Comparison of ENCODE assay signal across 15 cellular contexts in the genomic region with DNA sequence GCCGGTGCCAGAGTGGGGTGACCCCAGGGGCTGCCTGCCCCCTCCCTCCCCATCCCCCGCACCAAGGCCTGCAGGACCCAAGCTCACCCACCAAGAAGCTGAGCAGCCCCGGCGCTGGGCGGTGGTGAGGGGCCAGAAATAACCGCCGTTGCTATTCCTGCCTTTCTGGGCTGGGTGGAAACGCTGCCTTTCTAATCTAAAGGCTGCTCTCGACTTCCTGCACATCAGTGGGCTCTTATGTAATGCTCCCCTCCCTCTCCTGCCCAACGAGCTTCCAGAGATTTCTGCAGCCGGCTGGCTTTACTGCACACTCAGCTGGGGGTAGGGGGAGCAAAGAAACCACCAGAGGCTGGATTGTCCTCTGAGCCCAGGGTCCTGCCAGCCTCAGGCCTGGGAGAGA. TPM values are rescaled to one million over a fixed set of nuclear protein-coding genes. Genes with fewer than 3 reads are reported as not detected.
DNase-seq lines count a peak whose midpoint lies in the region; ATAC-seq and TF ChIP-seq lines count a peak whose summit lies in the region.
"Had no signal": no experiment of that assay in that cellular context is flagged by ENCODE, and none has a peak within 500 bp of the region (broad histone marks: within the 10 kb centered on the region; RNA-seq: fewer than 3 reads in every experiment).

No MANE protein-coding gene starts in this region.

- H3F3A ChIP-seq in neural progenitor cell (ENCODE audit: low read depth) = peaks cover 8% of the 10 kb centered on the region

- H3K36me3 ChIP-seq in HEK293 (ENCODE audit: control insufficient read depth in 2 of 2, insufficient read depth in 1 of 2, low read length in 2 of 2) (no peaks in the 10 kb centered on the region), neural progenitor cell (no peaks in the 10 kb centered on the region)
- H3K36me3 ChIP-seq: neutrophil, tibial nerve had no signal

- no peak overlapping the region for H3K4me2 ChIP-seq in neural progenitor cell

- no peaks in the 10 kb centered on the region for H3K27me3 Mint-ChIP-seq in activated CD8-positive, alpha-beta T cell treated with anti-CD3 and anti-CD28 coated beads for 36 hours
- peaks cover 11% of the 10 kb centered on the region for H3K27me3 Mint-ChIP-seq in neural progenitor cell (ENCODE audit: insufficient read depth, low read depth)

- H2AFZ ChIP-seq in neural progenitor cell (replicated peaks) = no peak overlapping the region

- H3K27me3 ChIP-seq in neural progenitor cell = no peaks in the 10 kb centered on the region
- H3K27me3 ChIP-seq: neutrophil, tibial nerve had no signal

- no peaks in the 10 kb centered on the region for H3K9me3 ChIP-seq in HEK293 (ENCODE audit: control insufficient read depth, insufficient read depth, low read depth, low read length)
- H3K9me3 ChIP-seq in neural progenitor cell (ENCODE audit: low read depth) = no peaks in the 10 kb centered on the region
- H3K9me3 ChIP-seq: neutrophil, tibial nerve had no signal

- no peaks in the 10 kb centered on the region for H3K9me3 Mint-ChIP-seq in activated CD8-positive, alpha-beta T cell treated with anti-CD3 and anti-CD28 coated beads for 36 hours
- no peaks in the 10 kb centered on the region for H3K9me3 Mint-ChIP-seq in neural progenitor cell

- H3K4me1 ChIP-seq in HEK293 (ENCODE audit: control insufficient read depth, insufficient read depth, low read length) (peaks cover 1% of the 10 kb centered on the region; the same call in 1 of the 2 replicates), neural progenitor cell (peaks cover 18% of the 10 kb centered on the region)

- no peaks in the 10 kb centered on the region for H3K36me3 Mint-ChIP-seq in activated CD8-positive, alpha-beta T cell treated with anti-CD3 and anti-CD28 coated beads for 36 hours (ENCODE audit: low read depth)
- H3K36me3 Mint-ChIP-seq in neural progenitor cell = no peaks in the 10 kb centered on the region

- H3K27ac ChIP-seq in HEK293 (ENCODE audit: extremely low read depth, low read depth, low read length) = no peak overlapping the region
- no peak overlapping the region for H3K27ac ChIP-seq in neural progenitor cell
- H3K27ac ChIP-seq: neutrophil had no signal

- H3K27ac Mint-ChIP-seq in activated CD8-positive, alpha-beta T cell treated with anti-CD3 and anti-CD28 coated beads for 36 hours = peak overlapping the region; percentile 100
- H3K27ac Mint-ChIP-seq in neural progenitor cell = peak overlapping the region; percentile 83

- ATAC-seq in activated CD8-positive, alpha-beta T cell treated with anti-CD3 and anti-CD28 coated beads for 36 hours = no peak
- ATAC-seq: Panc1 had no signal

- CTCF ChIA-PET in HEK293 (lab: Yijun Ruan, JAX) = interaction anchor here (1.6 to 1.7 kb wide), 2 partner anchors 8 to 45 kb away, joined by 5 to 10 read pairs; no protein-coding TSS in a partner anchor
- CTCF ChIA-PET in activated CD8-positive, alpha-beta T cell treated with anti-CD3 and anti-CD28 coated beads for 36 hours (lab: Charles Lee) = interaction anchor here (0.8 to 5.9 kb wide), 6 partner anchors 9 to 381 kb away, joined by 3 to 51 read pairs (median 7); partner anchors contain the start of gene KDM3B

- H3K79me2 ChIP-seq in neural progenitor cell (ENCODE audit: low read depth) = no peaks in the 10 kb centered on the region

- no peaks in the 10 kb centered on the region for H4K20me1 ChIP-seq in neural progenitor cell (ENCODE audit: low read depth)

- peaks cover 45% of the 10 kb centered on the region for H3K4me1 Mint-ChIP-seq in activated CD8-positive, alpha-beta T cell treated with anti-CD3 and anti-CD28 coated beads for 36 hours (ENCODE audit: low read depth)
- peaks cover 31% of the 10 kb centered on the region for H3K4me1 Mint-ChIP-seq in neural progenitor cell

- POLR2A ChIA-PET in HEK293 (lab: Yijun Ruan, JAX) = no interaction called here
- POLR2A ChIA-PET in activated CD8-positive, alpha-beta T cell treated with anti-CD3 and anti-CD28 coated beads for 36 hours (lab: Charles Lee) = interaction anchor here (0.5 to 1.9 kb wide), 6 partner anchors 9 to 958 kb away, joined by 3 to 6 read pairs (median 4); partner anchors contain the start of genes ETF1 and HSPA9

- intact Hi-C loops in activated CD8-positive, alpha-beta T cell treated with anti-CD3 and anti-CD28 coated beads for 36 hours (cut with micrococcal nuclease) = no loop called here
- intact Hi-C loops in head of caudate nucleus (cut with DNase I) = no loop called here

- no peak overlapping the region for H3K4me3 ChIP-seq in HEK293 (ENCODE audit: low read depth, low read length)
- H3K4me3 ChIP-seq in neural progenitor cell = no peak overlapping the region
- H3K4me3 ChIP-seq: tibial nerve had no signal

- DNase-seq in activated CD8-positive, alpha-beta T cell treated with anti-CD3 and anti-CD28 coated beads for 36 hours = no peak
- DNase-seq in head of caudate nucleus (peak in 34 of 42 donors; percentile 26 to 84 (median 58)), neural progenitor cell (ENCODE audit: low spot score) (no peak), COLO829 (ENCODE audit: low spot score) (no peak), DMS79 (lab: John Stamatoyannopoulos, UW) (no peak), ureter (ENCODE audit: low spot score) (no peak), NCI-H2227 (lab: John Stamatoyannopoulos, UW; ENCODE audit: unreplicated experiment) (no peak)
- DNase-seq: kidney glomerular epithelial cell, NCI-H1417, NCI-H510A treated with DMSO at 0.1 percent for 48 hours, small intestine had no signal

- H3K4me3 Mint-ChIP-seq in activated CD8-positive, alpha-beta T cell treated with anti-CD3 and anti-CD28 coated beads for 36 hours = peak overlapping the region; percentile 80
- no peak overlapping the region for H3K4me3 Mint-ChIP-seq in neural progenitor cell

- no peak overlapping the region for H3K9ac ChIP-seq in neural progenitor cell

- TF ChIP-seq CTCF in HEK293 (tag by site-specific recombination; IDR thresholded peaks at IDR 0.05) = no peak
- TF ChIP-seq CTCF in activated CD8-positive, alpha-beta T cell treated with anti-CD3 and anti-CD28 coated beads for 36 hours (IDR thresholded peaks at IDR 0.05) = no peak
- no peak for TF ChIP-seq CTCF in neural progenitor cell (IDR thresholded peaks at IDR 0.05)

TF ChIP-seq in HEK293, 187 proteins besides CTCF, POLR2A, EP300 and RAD21:
- TF ChIP-seq PRDM4 (tag by site-specific recombination; IDR thresholded peaks at IDR 0.05) = 0 out of 2 replicates have a peak, but pooled peaks have one; percentile 47
- TF ChIP-seq ATF2 (tag by site-specific recombination; IDR thresholded peaks at IDR 0.05; ENCODE audit: low read depth) = no peak

RNA-seq across cellular contexts. Expression of gene EGR1, which starts 6.9 kb away (rescaled TPM):
- 10 to 100 TPM; 46.0 to 46.4 TPM for total RNA-seq in activated CD8-positive, alpha-beta T cell treated with anti-CD3 and anti-CD28 coated beads for 36 hours
- 25.1 and 31.3 TPM in 2 replicates for total RNA-seq in neural progenitor cell (ENCODE audit: low replicate concordance)
- total RNA-seq in ureter = 41.6 TPM

RNA-seq across cellular contexts. Expression of gene REEP2, which starts 19.5 kb away (rescaled TPM):
- total RNA-seq in activated CD8-positive, alpha-beta T cell treated with anti-CD3 and anti-CD28 coated beads for 36 hours = 1 to 10 TPM; 2.9 to 3.1 TPM
- total RNA-seq in neural progenitor cell (ENCODE audit: low replicate concordance) (17.4 and 56.3 TPM in 2 replicates), ureter (7.0 TPM)

Comparison
In these comparisons a context has a peak if more than half of its experiments do, and no peak if none do; other contexts are left out.
1. DNase-seq: peak in head of caudate nucleus (34 of 42); none in activated CD8-positive, alpha-beta T cell treated with anti-CD3 and anti-CD28 coated beads for 36 hours (single experiment), neural progenitor cell (single experiment), COLO829 (single experiment), DMS79 (single experiment), ureter (single experiment) and NCI-H2227 (single experiment).